7 cellular contexts compared by ENCODE assay signal in genomic region chr2:194382221-194382620, GRCh38.
"Had no signal": no experiment of that assay in that cellular context is flagged by ENCODE, and none has a peak within 500 bp of the region (broad histone marks: within the 10 kb centered on the region; RNA-seq: fewer than 3 reads in every experiment).

No MANE protein-coding gene starts in this region.

- ATAC-seq: K562 had no signal

- H3K4me3 ChIP-seq: K562 had no signal

- H3K27ac ChIP-seq: HL-60, KMS-11 had no signal

- FAIRE-seq: HTR-8/SVneo, K562 had no signal

- H3K9ac ChIP-seq: KMS-11 had no signal

- DNase-seq: IMR-90, KBM-7, KG1 had no signal

- H3K4me2 ChIP-seq: KMS-11 had no signal
